13 cellular contexts compared by ENCODE assay signal in the genomic region with DNA sequence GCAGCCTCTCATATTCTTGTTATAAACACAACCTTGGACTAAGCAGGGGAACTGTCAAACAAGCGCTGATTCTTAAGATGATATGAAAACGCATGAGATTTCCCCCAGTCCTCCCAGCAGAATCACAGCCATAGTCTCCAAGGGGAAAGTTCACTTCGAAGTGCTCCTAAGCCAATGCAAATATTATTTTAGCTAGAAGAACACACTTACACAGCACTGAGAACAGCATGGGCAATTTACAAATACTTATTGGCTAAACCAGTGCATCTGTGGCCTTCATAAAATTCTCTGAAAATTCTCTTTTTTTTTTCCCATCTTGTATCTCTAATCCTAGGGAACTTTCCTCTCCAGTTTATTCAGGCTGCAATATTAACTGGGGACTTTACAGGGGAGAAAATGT.
"Had no signal": no experiment of that assay in that cellular context is flagged by ENCODE, and none has a peak within 500 bp of the region (broad histone marks: within the 10 kb centered on the region; RNA-seq: fewer than 3 reads in every experiment).

No MANE protein-coding gene starts in this region.

- DNase-seq: esophagus squamous epithelium; foreskin fibroblast; immature natural killer cell; naive B cell; ovary; small intestine; stimulated activated CD4-positive, alpha-beta T cell treated with anti-CD3 and anti-CD28 coated beads, Interleukin-2, amount 100 ng/mL, for 48 hours; stimulated activated naive CD4-positive, alpha-beta T cell treated with Interleukin-2 at 50 U/mL for 16 hours; uterus had no signal

- H3K27ac ChIP-seq: esophagus squamous epithelium, gastroesophageal sphincter, ovary, right atrium auricular region, uterus had no signal

- H3K36me3 ChIP-seq: esophagus squamous epithelium, gastroesophageal sphincter, ovary, right atrium auricular region, uterus had no signal

- H3K27me3 ChIP-seq: esophagus squamous epithelium, gastroesophageal sphincter, ovary, right atrium auricular region, uterus had no signal

- FAIRE-seq: colon, keratinocyte, small intestine had no signal

- H3K4me3 ChIP-seq: esophagus squamous epithelium, gastroesophageal sphincter, ovary, right atrium auricular region, uterus had no signal

- ATAC-seq: gastroesophageal sphincter had no signal

- H3K4me1 ChIP-seq: esophagus squamous epithelium, gastroesophageal sphincter, right atrium auricular region, uterus had no signal

- H3K9me3 ChIP-seq: esophagus squamous epithelium, gastroesophageal sphincter, ovary, right atrium auricular region, uterus had no signal
